Comparison of ENCODE assay signal across 8 cellular contexts in the genomic region with DNA sequence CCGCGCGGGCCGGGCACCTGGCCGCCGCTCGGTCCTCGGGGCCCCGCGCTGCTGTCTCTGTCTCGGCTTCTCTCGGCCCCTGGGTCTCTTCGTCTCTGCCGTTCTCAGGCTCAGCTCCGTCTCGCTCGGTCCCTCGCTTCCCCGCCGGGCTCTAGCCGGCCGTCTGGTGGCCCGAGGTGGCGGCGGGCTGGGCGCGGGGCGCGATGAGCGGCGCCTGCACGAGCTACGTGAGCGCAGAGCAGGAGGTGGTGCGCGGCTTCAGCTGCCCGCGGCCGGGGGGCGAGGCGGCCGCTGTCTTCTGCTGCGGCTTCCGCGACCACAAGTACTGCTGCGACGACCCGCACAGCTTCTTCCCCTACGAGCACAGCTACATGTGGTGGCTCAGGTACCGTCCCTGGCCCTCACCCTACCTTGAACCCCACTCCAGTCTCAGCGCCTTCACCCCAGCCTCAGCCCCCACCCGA. TPM values are rescaled to one million over a fixed set of nuclear protein-coding genes. Genes with fewer than 3 reads are reported as not detected.
DNase-seq lines count a peak whose midpoint lies in the region; ATAC-seq and TF ChIP-seq lines count a peak whose summit lies in the region.

No MANE protein-coding gene starts in this region.

- H4K8ac ChIP-seq in neuronal stem cell (ENCODE audit: low read depth, low read length) = peak overlapping the region; percentile 66

- peak overlapping the region; percentile 81 for H2BK15ac ChIP-seq in neuronal stem cell (ENCODE audit: low read length)

- no peak overlapping the region for H4K91ac ChIP-seq in neuronal stem cell (ENCODE audit: low read depth, low read length, poor library complexity)

- peak overlapping the region; percentile 45 for H3K23ac ChIP-seq in neuronal stem cell (ENCODE audit: low read depth, low read length, poor library complexity)

- ATAC-seq in GM21447 (IDR thresholded peaks at IDR 0.05; ENCODE audit: unreplicated experiment) (no peak), GM21423 (IDR thresholded peaks at IDR 0.05; ENCODE audit: unreplicated experiment) (no peak)

- WGBS in neuronal stem cell (ENCODE audit: extremely low coverage in 2 of 2, insufficient read length in 2 of 2, insufficient replicate concordance in 1 of 2), 2 donors = no CpG with 5 or more reads among the region's 52 CpGs

- H3K4ac ChIP-seq in neuronal stem cell (ENCODE audit: low read length) = no peak overlapping the region

- peak overlapping the region; percentile 63 for H3K9ac ChIP-seq in neuronal stem cell (ENCODE audit: low read depth, low read length, poor library complexity)

- H2BK12ac ChIP-seq in neuronal stem cell (ENCODE audit: low read length) = no peak overlapping the region

- no peaks in the 10 kb centered on the region for H3K27me3 ChIP-seq in effector memory CD4-positive, alpha-beta T cell (replicated peaks; ENCODE audit: control insufficient read depth, insufficient read depth, low read length, poor library complexity, severe bottlenecking)
- H3K27me3 ChIP-seq in neuronal stem cell (ENCODE audit: control insufficient read depth in 3 of 3, insufficient read depth in 3 of 3, low read depth in 1 of 3, low read length in 3 of 3) = peaks cover 0 to 32% (median 3%) of the 10 kb centered on the region in 3 experiments

- peak overlapping the region; percentile 94 for H3K18ac ChIP-seq in neuronal stem cell (ENCODE audit: low read length)

- H3K27ac ChIP-seq in effector memory CD4-positive, alpha-beta T cell (ENCODE audit: insufficient read depth, low read length, poor library complexity, severe bottlenecking) = peak overlapping the region; percentile 87
- no peak overlapping the region for H3K27ac ChIP-seq in neuronal stem cell (replicated peaks; ENCODE audit: low read length)

- H3K36me3 ChIP-seq in effector memory CD4-positive, alpha-beta T cell (ENCODE audit: control insufficient read depth, insufficient read depth, low read length) = no peaks in the 10 kb centered on the region
- no peaks in the 10 kb centered on the region for H3K36me3 ChIP-seq in neuronal stem cell (replicated peaks in 1 of 2; ENCODE audit: control insufficient read depth in 2 of 2, insufficient read depth in 2 of 2, low read length in 2 of 2)

- H3K9me3 ChIP-seq in effector memory CD4-positive, alpha-beta T cell (ENCODE audit: control insufficient read depth, low read length) = no peaks in the 10 kb centered on the region
- peaks cover 2 to 5% of the 10 kb centered on the region in 2 donors for H3K9me3 ChIP-seq in neuronal stem cell (replicated peaks in 1 of 2; ENCODE audit: control insufficient read depth in 2 of 2, insufficient read depth in 1 of 2, low read depth in 1 of 2, low read length in 2 of 2)

- peak overlapping the region; percentile 52 for H3K4me3 ChIP-seq in effector memory CD4-positive, alpha-beta T cell (ENCODE audit: insufficient read depth, low read depth, low read length, poor library complexity, severe bottlenecking)
- H3K4me3 ChIP-seq in neuronal stem cell (ENCODE audit: low read length in 2 of 2) = peak overlapping the region in 1 of 2 donors; percentile 70

- no peak overlapping the region for H2AK5ac ChIP-seq in neuronal stem cell (ENCODE audit: low read depth, low read length)

- peak overlapping the region; percentile 79 for H3K4me2 ChIP-seq in neuronal stem cell (ENCODE audit: insufficient read depth, low read length, poor library complexity, severe bottlenecking)

- TF ChIP-seq CTCF in GM13976 (IDR thresholded peaks at IDR 0.05; ENCODE audit: borderline replicate concordance, control extremely low read depth, extremely low read depth, insufficient read depth, missing control alignments) = no peak

- no peak overlapping the region for H3K14ac ChIP-seq in neuronal stem cell (ENCODE audit: low read length)

- H2AFZ ChIP-seq in neuronal stem cell (ENCODE audit: low read length) = no peak overlapping the region

- DNase-seq in GM13976 (ENCODE audit: low spot score) (peak; percentile 56), neuronal stem cell (ENCODE audit: low spot score) (peak; percentile 31), NCI-H1105 (lab: John Stamatoyannopoulos, UW) (no peak), putamen (ENCODE audit: low spot score) (no peak)
- peak; percentile 59 for DNase-seq in activated CD4-positive, CD25-positive, alpha-beta regulatory T cell treated with anti-CD3 and anti-CD28 coated beads, Interleukin-2, amount 50 U/mL, for 72 hours
- peak; percentile 5 to 18 (median 14) for DNase-seq in effector memory CD4-positive, alpha-beta T cell

- in situ Hi-C loops in GM13976 (cut with MboI; ENCODE audit: low sequenced_read_pairs, unreplicated experiment) = no loop called here

- peak overlapping the region; percentile 67 for H2BK120ac ChIP-seq in neuronal stem cell (ENCODE audit: low read depth, low read length)

- H3K4me1 ChIP-seq in effector memory CD4-positive, alpha-beta T cell (ENCODE audit: control insufficient read depth, insufficient read depth, low read length, poor library complexity, severe bottlenecking) = peaks cover 57% of the 10 kb centered on the region
- H3K4me1 ChIP-seq in neuronal stem cell (ENCODE audit: control insufficient read depth in 2 of 2, insufficient read depth in 1 of 2, low read depth in 1 of 2, low read length in 2 of 2) = peaks cover 19 to 30% of the 10 kb centered on the region in 2 donors

- H3K79me1 ChIP-seq in neuronal stem cell (ENCODE audit: low read depth, low read length) = no peaks in the 10 kb centered on the region

- no peak overlapping the region for H2BK5ac ChIP-seq in neuronal stem cell (ENCODE audit: low read length)

RNA-seq across cellular contexts. Expression of gene SHISAL2A, which starts 0.4 kb away (rescaled TPM):
- 1.5 TPM for polyA plus RNA-seq in neuronal stem cell (2013, experiment 1 of 2)
- 1.7 TPM for polyA plus RNA-seq in neuronal stem cell (2013, experiment 2 of 2)

RNA-seq across cellular contexts. Expression of gene GPX7, which starts 31.2 kb away (rescaled TPM):
- 40.1 TPM for polyA plus RNA-seq in neuronal stem cell (2013, experiment 1 of 2)
- 39.9 TPM for polyA plus RNA-seq in neuronal stem cell (2013, experiment 2 of 2)

Comparison
In these comparisons a context has a peak if more than half of its experiments do, and no peak if none do; other contexts are left out.
1. DNase-seq: peak in GM13976 (single experiment), activated CD4-positive, CD25-positive, alpha-beta regulatory T cell treated with anti-CD3 and anti-CD28 coated beads, Interleukin-2, amount 50 U/mL, for 72 hours (single experiment), effector memory CD4-positive, alpha-beta T cell (3 of 3) and neuronal stem cell (single experiment); none in NCI-H1105 (single experiment) and putamen (single experiment).